ENCODE assay signal across 1 cellular context in genomic region chr16:765971-766819, GRCh38.
TF ChIP-seq lines count a peak whose summit lies in the region.

No MANE protein-coding gene starts in this region.

TF ChIP-seq in H1, 55 proteins besides CTCF, POLR2A, EP300 and RAD21:
- TF ChIP-seq PHF8 (conservative IDR thresholded peaks at IDR 0.05; ENCODE audit: low read depth, low read length) (no peak), ATF2 (IDR thresholded peaks at IDR 0.05; ENCODE audit: low read length) (no peak), TEAD4 (IDR thresholded peaks at IDR 0.05; ENCODE audit: low read depth, low read length) (no peak), TAF7 (optimal IDR thresholded peaks at IDR 0.05; ENCODE audit: borderline replicate concordance, low read depth, low read length) (no peak), CBX8 (IDR thresholded peaks at IDR 0.05; ENCODE audit: borderline replicate concordance, low read depth, low read length) (no peak), RXRA (IDR thresholded peaks at IDR 0.05; ENCODE audit: insufficient read depth, low read depth, low read length) (no peak), RBBP5 (IDR thresholded peaks at IDR 0.05; ENCODE audit: borderline replicate concordance, low read depth, low read length) (no peak), SUZ12 (IDR thresholded peaks at IDR 0.05; ENCODE audit: low read length) (no peak), GABPA (IDR thresholded peaks at IDR 0.05; ENCODE audit: borderline replicate concordance, insufficient read depth, low read length) (no peak), CREB1 (IDR thresholded peaks at IDR 0.05) (no peak), SP1 (IDR thresholded peaks at IDR 0.05; ENCODE audit: low read depth, low read length) (no peak), POU5F1 (IDR thresholded peaks at IDR 0.05; ENCODE audit: low read depth, low read length) (no peak), HDAC2 (IDR thresholded peaks at IDR 0.05; ENCODE audit: borderline replicate concordance in 1 of 2, low read depth in 2 of 2, low read length in 2 of 2) (no peak), TAF1 (IDR thresholded peaks at IDR 0.05; ENCODE audit: low read depth, low read length) (no peak), SIN3A (conservative IDR thresholded peaks at IDR 0.05 in 1 of 2, IDR thresholded peaks at IDR 0.05 in 1 of 2; ENCODE audit: low read depth in 1 of 2, low read length in 2 of 2) (no peak), MAX (IDR thresholded peaks at IDR 0.05) (no peak), JUND (IDR thresholded peaks at IDR 0.05; ENCODE audit: low read length) (no peak)
- TF ChIP-seq, protein P1, sequence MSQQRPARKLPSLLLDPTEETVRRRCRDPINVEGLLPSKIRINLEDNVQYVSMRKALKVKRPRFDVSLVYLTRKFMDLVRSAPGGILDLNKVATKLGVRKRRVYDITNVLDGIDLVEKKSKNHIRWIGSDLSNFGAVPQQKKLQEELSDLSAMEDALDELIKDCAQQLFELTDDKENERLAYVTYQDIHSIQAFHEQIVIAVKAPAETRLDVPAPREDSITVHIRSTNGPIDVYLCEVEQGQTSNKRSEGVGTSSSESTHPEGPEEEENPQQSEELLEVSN (IDR thresholded peaks at IDR 0.05), result no peak
